Comparison of ENCODE assay signal across 8 cellular contexts in the genomic region with DNA sequence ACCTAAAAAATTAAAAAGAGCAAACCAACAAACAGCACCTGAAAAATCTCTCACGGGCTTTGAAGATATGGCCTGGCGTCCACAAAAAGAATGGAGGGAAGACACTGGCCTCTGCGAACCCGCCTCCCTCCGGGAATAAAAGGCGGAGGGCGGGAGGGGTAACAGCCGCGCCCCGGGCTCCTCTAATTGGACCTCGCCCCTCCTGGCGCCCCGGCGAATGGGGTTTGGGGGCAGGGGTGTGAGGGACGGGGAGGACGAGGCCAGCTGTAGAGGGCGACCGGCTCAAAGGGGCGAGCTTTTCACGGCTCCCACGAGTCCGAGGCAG. TPM values are rescaled to one million over a fixed set of nuclear protein-coding genes. Genes with fewer than 3 reads are reported as not detected.
DNase-seq lines count a peak whose midpoint lies in the region; TF ChIP-seq lines count a peak whose summit lies in the region.

No MANE protein-coding gene starts in this region.

- BruUV-seq in A673 (replicated peaks; lab: Mats Ljungman, UMichigan), result no TSS peak

- no peak for TF ChIP-seq CTCF in A673 (conservative IDR thresholded peaks at IDR 0.05; ENCODE audit: low read depth, low read length)
- TF ChIP-seq CTCF in HEK293 (tag by site-specific recombination; IDR thresholded peaks at IDR 0.05), result no peak

- H3K27ac ChIP-seq in A673 (ENCODE audit: low read depth, low read length, poor library complexity, severe bottlenecking), result peak overlapping the region; percentile 100
- H3K27ac ChIP-seq in HEK293 (ENCODE audit: extremely low read depth, low read depth, low read length), result peak overlapping the region; percentile 100
- peak overlapping the region; percentile 98 for H3K27ac ChIP-seq in substantia nigra (ENCODE audit: low read depth, low read length, poor library complexity, severe bottlenecking)

- H3K27me3 ChIP-seq in A673 (replicated peaks; ENCODE audit: insufficient read depth, low read depth, low read length, poor library complexity), result no peaks in the 10 kb centered on the region

- intact Hi-C loops in A673 (cut with micrococcal nuclease; ENCODE audit: unreplicated experiment), result loop anchor here (2.0 kb wide), 1 partner anchor 194 kb away; no protein-coding TSS in a partner anchor

- peak; percentile 91 for DNase-seq in A673 (ENCODE audit: low spot score)
- peak; percentile 32 for DNase-seq in GF-D8 (lab: John Stamatoyannopoulos, UW)
- peak; percentile 82 for DNase-seq in LoVo (ENCODE audit: low spot score)
- peak; percentile 81 to 83 for DNase-seq in SHP77 (lab: John Stamatoyannopoulos, UW)
- DNase-seq in dedifferentiated amniotic fluid mesenchymal stem cell (ENCODE audit: extremely low spot score), result peak; percentile 15
- peak; percentile 92 for DNase-seq in left kidney (ENCODE audit: low read depth, low spot score)
- DNase-seq in substantia nigra (lab: John Stamatoyannopoulos, UW), result peak in 11 of 49 donors; percentile 35 to 79 (median 49)

- H3K36me3 ChIP-seq in A673 (ENCODE audit: insufficient read depth, low read length, poor library complexity, severe bottlenecking) (no peaks in the 10 kb centered on the region), HEK293 (ENCODE audit: control insufficient read depth in 2 of 2, insufficient read depth in 1 of 2, low read length in 2 of 2) (no peaks in the 10 kb centered on the region)

- H3K4me3 ChIP-seq in A673 (ENCODE audit: low read depth, low read length, poor library complexity, severe bottlenecking) (peak overlapping the region; percentile 79), HEK293 (ENCODE audit: low read depth, low read length) (peak overlapping the region; percentile 95)

- CTCF ChIA-PET in A673 (lab: Charles Lee) (no interaction called here), HEK293 (lab: Yijun Ruan, JAX) (interaction anchor here (0.6 to 1.0 kb wide), 3 partner anchors 16 to 88 kb away, joined by 3 to 4 read pairs (median 4); no protein-coding TSS in a partner anchor)

- H3K9me3 ChIP-seq in A673 (ENCODE audit: low read depth, low read length, poor library complexity, severe bottlenecking), result no peaks in the 10 kb centered on the region
- H3K9me3 ChIP-seq in HEK293 (ENCODE audit: control insufficient read depth, insufficient read depth, low read depth, low read length), result no peaks in the 10 kb centered on the region

- peaks cover 30% of the 10 kb centered on the region for H3K4me1 ChIP-seq in A673 (ENCODE audit: insufficient read depth, low read length, poor library complexity, severe bottlenecking)
- peaks cover 3% of the 10 kb centered on the region for H3K4me1 ChIP-seq in HEK293 (ENCODE audit: control insufficient read depth, insufficient read depth, low read length)

- POLR2A ChIA-PET in A673 (lab: Charles Lee; ENCODE audit: low non-redundant PET) (interaction anchor here (0.6 kb wide), 1 partner anchor 21 kb away, joined by 3 read pairs; no protein-coding TSS in a partner anchor), HEK293 (lab: Yijun Ruan, JAX) (interaction anchor here (1.1 to 1.6 kb wide), 4 partner anchors 66 to 194 kb away, joined by 3 to 8 read pairs (median 4); no protein-coding TSS in a partner anchor)

TF ChIP-seq in HEK293, 187 proteins besides CTCF, POLR2A, EP300 and RAD21 (continues in another document):
- TF ChIP-seq, protein P1, sequence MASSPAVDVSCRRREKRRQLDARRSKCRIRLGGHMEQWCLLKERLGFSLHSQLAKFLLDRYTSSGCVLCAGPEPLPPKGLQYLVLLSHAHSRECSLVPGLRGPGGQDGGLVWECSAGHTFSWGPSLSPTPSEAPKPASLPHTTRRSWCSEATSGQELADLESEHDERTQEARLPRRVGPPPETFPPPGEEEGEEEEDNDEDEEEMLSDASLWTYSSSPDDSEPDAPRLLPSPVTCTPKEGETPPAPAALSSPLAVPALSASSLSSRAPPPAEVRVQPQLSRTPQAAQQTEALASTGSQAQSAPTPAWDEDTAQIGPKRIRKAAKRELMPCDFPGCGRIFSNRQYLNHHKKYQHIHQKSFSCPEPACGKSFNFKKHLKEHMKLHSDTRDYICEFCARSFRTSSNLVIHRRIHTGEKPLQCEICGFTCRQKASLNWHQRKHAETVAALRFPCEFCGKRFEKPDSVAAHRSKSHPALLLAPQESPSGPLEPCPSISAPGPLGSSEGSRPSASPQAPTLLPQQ (tag by site-specific recombination; IDR thresholded peaks at IDR 0.05), result no peak
- TF ChIP-seq GLI2 (tag by site-specific recombination; IDR thresholded peaks at IDR 0.05; ENCODE audit: borderline replicate concordance, low read depth) (no peak), SP3 (tag by site-specific recombination; IDR thresholded peaks at IDR 0.05) (peak; percentile 61), ZNF473 (tag by site-specific recombination; IDR thresholded peaks at IDR 0.05) (no peak), BCL11A (tag by site-specific recombination; IDR thresholded peaks at IDR 0.05; ENCODE audit: low read depth) (no peak), PRDM6 (tag by site-specific recombination; IDR thresholded peaks at IDR 0.05) (no peak), ZNF423 (tag by site-specific recombination; IDR thresholded peaks at IDR 0.05) (0 out of 2 replicates have a peak, but pooled peaks have one; percentile 10), ZBTB8A (tag by site-specific recombination; IDR thresholded peaks at IDR 0.05) (0 out of 2 replicates have a peak, but pooled peaks have one; percentile 6), SP2 (tag by site-specific recombination; IDR thresholded peaks at IDR 0.05) (peak; percentile 48), FEZF1 (tag by site-specific recombination; IDR thresholded peaks at IDR 0.05) (0 out of 2 replicates have a peak, but pooled peaks have one; percentile 24), ZNF585B (tag by site-specific recombination; IDR thresholded peaks at IDR 0.05) (no peak), ZBTB20 (tag by site-specific recombination; IDR thresholded peaks at IDR 0.05) (0 out of 2 replicates have a peak, but pooled peaks have one; percentile 7), KLF1 (tag by site-specific recombination; IDR thresholded peaks at IDR 0.05) (peak; percentile 72), KLF8 (tag by site-specific recombination; IDR thresholded peaks at IDR 0.05) (0 out of 2 replicates have a peak, but pooled peaks have one; percentile 11), ZNF426 (tag by site-specific recombination; IDR thresholded peaks at IDR 0.05) (no peak), ZNF558 (tag by site-specific recombination; IDR thresholded peaks at IDR 0.05) (no peak), PRDM1 (tag by site-specific recombination; IDR thresholded peaks at IDR 0.05) (no peak), ZXDB (tag by site-specific recombination; IDR thresholded peaks at IDR 0.05) (peak; percentile 55), ZNF366 (tag by site-specific recombination; conservative IDR thresholded peaks at IDR 0.05) (peak; percentile 54; the same call in 1 of the 2 replicates), ZBTB21 (tag by site-specific recombination; IDR thresholded peaks at IDR 0.05) (no peak), IKZF3 (tag by site-specific recombination; IDR thresholded peaks at IDR 0.05) (peak; percentile 62), ZNF561 (tag by site-specific recombination; IDR thresholded peaks at IDR 0.05; ENCODE audit: borderline replicate concordance) (no peak), ZNF433 (tag by site-specific recombination; IDR thresholded peaks at IDR 0.05; ENCODE audit: low read depth) (no peak), ZNF843 (tag by site-specific recombination; IDR thresholded peaks at IDR 0.05) (no peak), ZNF555 (tag by site-specific recombination; conservative IDR thresholded peaks at IDR 0.05) (no peak), KLF7 (tag by site-specific recombination; IDR thresholded peaks at IDR 0.05; ENCODE audit: borderline replicate concordance) (peak; percentile 31; the same call in 1 of the 2 replicates), ZNF792 (tag by site-specific recombination; IDR thresholded peaks at IDR 0.05) (no peak)
- TF ChIP-seq, protein P2, sequence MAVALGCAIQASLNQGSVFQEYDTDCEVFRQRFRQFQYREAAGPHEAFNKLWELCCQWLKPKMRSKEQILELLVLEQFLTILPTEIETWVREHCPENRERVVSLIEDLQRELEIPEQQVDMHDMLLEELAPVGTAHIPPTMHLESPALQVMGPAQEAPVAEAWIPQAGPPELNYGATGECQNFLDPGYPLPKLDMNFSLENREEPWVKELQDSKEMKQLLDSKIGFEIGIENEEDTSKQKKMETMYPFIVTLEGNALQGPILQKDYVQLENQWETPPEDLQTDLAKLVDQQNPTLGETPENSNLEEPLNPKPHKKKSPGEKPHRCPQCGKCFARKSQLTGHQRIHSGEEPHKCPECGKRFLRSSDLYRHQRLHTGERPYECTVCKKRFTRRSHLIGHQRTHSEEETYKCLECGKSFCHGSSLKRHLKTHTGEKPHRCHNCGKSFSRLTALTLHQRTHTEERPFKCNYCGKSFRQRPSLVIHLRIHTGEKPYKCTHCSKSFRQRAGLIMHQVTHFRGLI (tag by site-specific recombination; IDR thresholded peaks at IDR 0.05), result no peak
- TF ChIP-seq, protein P3, sequence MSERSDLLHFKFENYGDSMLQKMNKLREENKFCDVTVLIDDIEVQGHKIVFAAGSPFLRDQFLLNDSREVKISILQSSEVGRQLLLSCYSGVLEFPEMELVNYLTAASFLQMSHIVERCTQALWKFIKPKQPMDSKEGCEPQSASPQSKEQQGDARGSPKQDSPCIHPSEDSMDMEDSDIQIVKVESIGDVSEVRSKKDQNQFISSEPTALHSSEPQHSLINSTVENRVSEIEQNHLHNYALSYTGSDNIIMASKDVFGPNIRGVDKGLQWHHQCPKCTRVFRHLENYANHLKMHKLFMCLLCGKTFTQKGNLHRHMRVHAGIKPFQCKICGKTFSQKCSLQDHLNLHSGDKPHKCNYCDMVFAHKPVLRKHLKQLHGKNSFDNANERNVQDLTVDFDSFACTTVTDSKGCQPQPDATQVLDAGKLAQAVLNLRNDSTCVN (tag by site-specific recombination; optimal IDR thresholded peaks at IDR 0.05), result no peak

RNA-seq across cellular contexts. Expression of gene FANCC, which starts 0.8 kb away (rescaled TPM):
- total RNA-seq in A673 (2021), result 25.3 and 28.3 TPM in 2 replicates
